ENCODE assay signal across 7 cellular contexts in the genomic region with DNA sequence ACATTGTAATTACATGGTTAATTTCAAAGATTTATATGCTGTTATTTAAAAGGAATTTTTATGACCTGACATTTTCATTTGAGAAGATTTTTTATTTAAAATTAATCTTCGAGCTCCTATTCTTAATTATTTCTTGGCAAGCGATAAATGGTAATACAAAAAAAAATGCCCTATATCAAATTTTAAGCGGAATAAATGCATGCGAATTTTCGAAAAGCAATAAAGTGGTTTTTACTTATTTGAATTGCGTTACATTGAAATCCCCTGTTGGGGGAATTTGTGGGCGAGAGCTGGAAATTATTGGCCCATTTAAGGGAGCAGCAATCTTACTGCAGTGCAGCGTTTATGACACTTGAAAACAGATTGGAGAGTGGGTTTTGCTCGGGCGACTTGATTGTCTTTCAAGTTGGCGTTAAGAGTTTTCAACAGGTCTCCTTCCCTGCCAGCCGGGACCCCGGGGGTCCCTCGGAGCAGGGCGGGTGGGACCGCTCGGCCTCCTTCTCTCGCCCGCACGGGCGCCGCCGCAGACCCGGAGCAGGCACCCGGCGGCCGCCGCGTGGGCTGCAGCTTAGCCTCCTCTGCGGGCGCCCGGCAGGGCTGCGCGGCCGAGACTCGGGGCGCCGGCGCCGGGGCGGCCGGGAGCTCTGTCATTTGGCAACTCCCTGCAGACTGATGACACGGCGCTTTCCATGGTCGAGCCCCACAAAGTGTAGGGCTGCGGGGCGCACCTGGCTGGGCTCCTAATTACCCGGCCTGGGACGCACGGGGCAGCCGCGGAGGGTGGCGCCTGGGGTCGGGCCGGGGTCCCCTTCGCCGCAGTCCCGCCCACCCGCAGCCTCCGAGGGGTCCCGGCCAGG.
DNase-seq lines count a peak whose midpoint lies in the region; ATAC-seq, FAIRE-seq and TF ChIP-seq lines count a peak whose summit lies in the region.

No MANE protein-coding gene starts in this region.

- H3K27ac Mint-ChIP-seq in activated naive CD8-positive, alpha-beta T cell treated with anti-CD3 and anti-CD28 coated beads for 36 hours, result no peak overlapping the region

- H3K4me3 Mint-ChIP-seq in activated naive CD8-positive, alpha-beta T cell treated with anti-CD3 and anti-CD28 coated beads for 36 hours, result no peak overlapping the region

- DNase-seq in GM12891 (ENCODE audit: insufficient read length, low spot score) (peak; percentile 47), iPS-NIHi7 (ENCODE audit: extremely low spot score) (peak; percentile 60), UCSD-AML1 (lab: John Stamatoyannopoulos, UW; ENCODE audit: unreplicated experiment) (no peak)
- peak; percentile 51 for DNase-seq in activated naive CD8-positive, alpha-beta T cell treated with anti-CD3 and anti-CD28 coated beads for 36 hours
- peak; percentile 6 for DNase-seq in stimulated activated CD4-positive, alpha-beta T cell treated with anti-CD3 and anti-CD28 coated beads, Interleukin-4, amount 100 ng/mL, for 24 hours

- H3K36me3 Mint-ChIP-seq in activated naive CD8-positive, alpha-beta T cell treated with anti-CD3 and anti-CD28 coated beads for 36 hours, result no peaks in the 10 kb centered on the region

- FAIRE-seq in GM12891 (lab: Jason Lieb, UNC), result peak; percentile 35

- TF ChIP-seq POLR2A in GM12891 (IDR thresholded peaks at IDR 0.05; ENCODE audit: low read depth, low read length), result no peak

- no peaks in the 10 kb centered on the region for H3K9me3 Mint-ChIP-seq in activated naive CD8-positive, alpha-beta T cell treated with anti-CD3 and anti-CD28 coated beads for 36 hours

- peak; percentile 71 for ATAC-seq in HG02884 (IDR thresholded peaks at IDR 0.05; ENCODE audit: unreplicated experiment)
- ATAC-seq in HG03108 (IDR thresholded peaks at IDR 0.05; ENCODE audit: unreplicated experiment), result no peak

- H3K4me1 Mint-ChIP-seq in activated naive CD8-positive, alpha-beta T cell treated with anti-CD3 and anti-CD28 coated beads for 36 hours, result peaks cover 4% of the 10 kb centered on the region

- peaks cover 84% of the 10 kb centered on the region for H3K27me3 Mint-ChIP-seq in activated naive CD8-positive, alpha-beta T cell treated with anti-CD3 and anti-CD28 coated beads for 36 hours

TF ChIP-seq in GM12891, 5 proteins besides CTCF, POLR2A, EP300 and RAD21:
- no peak for TF ChIP-seq TAF1 (IDR thresholded peaks at IDR 0.05; ENCODE audit: low read depth, low read length)
- TF ChIP-seq POU2F2 (IDR thresholded peaks at IDR 0.05; ENCODE audit: low read depth, low read length), result no peak
- no peak for TF ChIP-seq SPI1 (IDR thresholded peaks at IDR 0.05; ENCODE audit: low read depth, low read length)
- no peak for TF ChIP-seq POLR2AphosphoS5 (IDR thresholded peaks at IDR 0.05; ENCODE audit: low read depth, low read length)
- no peak for TF ChIP-seq PAX5 (IDR thresholded peaks at IDR 0.05; ENCODE audit: insufficient read depth, low read length, severe bottlenecking)
